In the genomic region with DNA sequence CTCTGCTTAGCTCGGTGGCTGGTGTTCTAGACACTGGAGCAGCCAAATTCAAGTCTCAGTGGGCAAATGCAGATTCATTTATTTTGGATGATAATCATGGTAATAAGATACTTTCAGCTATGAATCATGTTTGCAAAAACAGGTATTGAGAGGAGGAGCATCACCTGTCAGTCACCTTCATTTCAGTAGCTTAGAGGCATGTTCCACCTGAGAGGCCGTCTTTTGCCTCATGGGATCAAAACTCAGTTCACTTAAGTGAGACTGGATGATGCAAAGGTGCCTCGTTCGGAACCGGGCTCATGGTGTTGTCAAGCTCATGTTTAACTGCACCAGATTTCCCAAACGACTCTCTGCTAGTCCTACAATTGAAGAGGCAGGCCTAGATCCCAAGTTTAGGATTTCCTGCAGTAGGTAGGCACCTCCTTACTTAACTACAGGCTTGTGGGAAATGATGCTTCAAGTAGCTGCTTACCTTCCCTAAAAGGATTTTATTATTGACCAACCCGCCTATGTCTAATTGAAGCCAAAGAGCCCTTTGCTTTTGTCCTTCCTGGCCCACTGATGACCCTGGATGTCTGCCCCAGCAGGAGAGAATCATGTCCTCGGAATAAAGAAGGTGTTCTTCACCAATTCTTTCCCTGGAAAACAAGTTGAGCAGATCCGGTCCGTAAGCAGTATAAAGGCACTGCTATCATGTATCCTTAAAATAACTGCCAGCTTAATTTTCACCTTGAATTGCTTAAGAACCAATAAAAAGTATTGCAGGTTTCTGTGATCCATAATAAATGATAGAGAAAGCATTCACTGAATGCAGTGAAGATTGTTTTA, we compare ENCODE assay signal across 17 cellular contexts.
DNase-seq lines count a peak whose midpoint lies in the region; ATAC-seq and TF ChIP-seq lines count a peak whose summit lies in the region.
"Had no signal": no experiment of that assay in that cellular context is flagged by ENCODE, and none has a peak within 500 bp of the region (broad histone marks: within the 10 kb centered on the region; RNA-seq: fewer than 3 reads in every experiment).

No MANE protein-coding gene starts in this region.

- H3K4me1 ChIP-seq in foreskin keratinocyte (peaks cover 13% of the 10 kb centered on the region), neuronal stem cell (ENCODE audit: control insufficient read depth in 2 of 2, insufficient read depth in 1 of 2, low read depth in 1 of 2, low read length in 2 of 2) (peaks cover 4 to 5% of the 10 kb centered on the region in 2 donors), uterus (no peaks in the 10 kb centered on the region), mesenchymal stem cell (ENCODE audit: control insufficient read depth, insufficient read depth, low read depth, low read length) (no peaks in the 10 kb centered on the region)

- H2BK15ac ChIP-seq in neuronal stem cell (ENCODE audit: low read length) (no peak overlapping the region), mesenchymal stem cell (ENCODE audit: low read depth, poor library complexity, severe bottlenecking) (no peak overlapping the region)

- H3K27me3 ChIP-seq in foreskin keratinocyte: no peaks in the 10 kb centered on the region
- H3K27me3 ChIP-seq in neuronal stem cell (ENCODE audit: control insufficient read depth in 3 of 3, insufficient read depth in 3 of 3, low read depth in 1 of 3, low read length in 3 of 3): no peaks in the 10 kb centered on the region
- H3K27me3 ChIP-seq in uterus: no peaks in the 10 kb centered on the region
- H3K27me3 ChIP-seq in mesenchymal stem cell (ENCODE audit: control insufficient read depth in 1 of 2, insufficient read depth in 1 of 2, low read length in 2 of 2): no peaks in the 10 kb centered on the region
- H3K27me3 ChIP-seq: neutrophil had no signal

- H3K79me1 ChIP-seq in neuronal stem cell (ENCODE audit: low read depth, low read length) (no peaks in the 10 kb centered on the region), mesenchymal stem cell (replicated peaks; ENCODE audit: low read length, poor library complexity, severe bottlenecking) (no peaks in the 10 kb centered on the region)

- H2AK5ac ChIP-seq in neuronal stem cell (ENCODE audit: low read depth, low read length) (no peak overlapping the region), mesenchymal stem cell (ENCODE audit: low read length, severe bottlenecking) (no peak overlapping the region)

- H2BK120ac ChIP-seq in neuronal stem cell (ENCODE audit: low read depth, low read length) (no peak overlapping the region), mesenchymal stem cell (ENCODE audit: low read depth, low read length) (no peak overlapping the region)

- intact Hi-C loops in uterus (cut with DNase I; ENCODE audit: low total_unique reads): no loop called here

- H2AFZ ChIP-seq in neuronal stem cell (ENCODE audit: low read length) (peak overlapping the region; percentile 21), mesenchymal stem cell (ENCODE audit: low read depth, low read length) (no peak overlapping the region)

- H2BK5ac ChIP-seq in neuronal stem cell (ENCODE audit: low read length) (no peak overlapping the region), mesenchymal stem cell (ENCODE audit: low read depth, low read length, poor library complexity, severe bottlenecking) (no peak overlapping the region)

- no peaks in the 10 kb centered on the region for H3K9me3 ChIP-seq in neuronal stem cell (replicated peaks in 1 of 2; ENCODE audit: control insufficient read depth in 2 of 2, insufficient read depth in 1 of 2, low read depth in 1 of 2, low read length in 2 of 2)
- H3K9me3 ChIP-seq in uterus: no peaks in the 10 kb centered on the region
- H3K9me3 ChIP-seq in mesenchymal stem cell (ENCODE audit: control insufficient read depth, low read length): no peaks in the 10 kb centered on the region
- H3K9me3 ChIP-seq: neutrophil had no signal

- H4K8ac ChIP-seq in neuronal stem cell (ENCODE audit: low read depth, low read length): no peak overlapping the region
- no peak overlapping the region for H4K8ac ChIP-seq in mesenchymal stem cell (ENCODE audit: low read length)

- H3K36me3 ChIP-seq in neuronal stem cell (replicated peaks in 1 of 2; ENCODE audit: control insufficient read depth in 2 of 2, insufficient read depth in 2 of 2, low read length in 2 of 2) (peaks cover 0 to 3% of the 10 kb centered on the region in 2 donors), uterus (no peaks in the 10 kb centered on the region), mesenchymal stem cell (ENCODE audit: control insufficient read depth in 1 of 2, insufficient read depth in 2 of 2, low read depth in 1 of 2, low read length in 2 of 2) (peaks cover 0 to 11% of the 10 kb centered on the region in 2 experiments)

- H3K4ac ChIP-seq in neuronal stem cell (ENCODE audit: low read length) (no peak overlapping the region), mesenchymal stem cell (ENCODE audit: low read depth in 1 of 2, low read length in 2 of 2) (no peak overlapping the region)

- no peak overlapping the region for H3K27ac ChIP-seq in foreskin keratinocyte
- no peak overlapping the region for H3K27ac ChIP-seq in neuronal stem cell (replicated peaks; ENCODE audit: low read length)
- peak overlapping the region; percentile 49 to 62 for H3K27ac ChIP-seq in uterus
- H3K27ac ChIP-seq in mesenchymal stem cell (ENCODE audit: low read length, poor library complexity, severe bottlenecking): no peak overlapping the region
- H3K27ac ChIP-seq: neutrophil had no signal

- H3K4me3 ChIP-seq in neuronal stem cell (ENCODE audit: low read length in 2 of 2) (no peak overlapping the region), uterus (no peak overlapping the region), mesenchymal stem cell (ENCODE audit: insufficient read depth in 1 of 2, low read depth in 1 of 2, low read length in 2 of 2) (no peak overlapping the region)
- H3K4me3 ChIP-seq: GM12878 had no signal

- no CpG with 5 or more reads among the region's 10 CpGs for WGBS in neuronal stem cell (ENCODE audit: extremely low coverage in 2 of 2, insufficient read length in 2 of 2, insufficient replicate concordance in 1 of 2), 2 donors
- WGBS in mesenchymal stem cell: 95% methylated on average over 9 of the region's 10 CpGs

- peak; percentile 80 for ATAC-seq in foreskin keratinocyte
- ATAC-seq: GM12878; stimulated activated naive CD8-positive, alpha-beta T cell treated with anti-CD3 and anti-CD28 coated beads, Interleukin-15, amount 100 ng/mL, for 72 hours had no signal

- H3K4me2 ChIP-seq in neuronal stem cell (ENCODE audit: insufficient read depth, low read length, poor library complexity, severe bottlenecking) (no peak overlapping the region), mesenchymal stem cell (ENCODE audit: low read length, poor library complexity, severe bottlenecking) (no peak overlapping the region)

- H2BK12ac ChIP-seq in neuronal stem cell (ENCODE audit: low read length): no peak overlapping the region
- no peak overlapping the region for H2BK12ac ChIP-seq in mesenchymal stem cell (ENCODE audit: low read length in 2 of 2)

- TF ChIP-seq CTCF in foreskin keratinocyte (conservative IDR thresholded peaks at IDR 0.05): no peak
- no peak for TF ChIP-seq CTCF in uterus (IDR thresholded peaks at IDR 0.05)

- DNase-seq in NCI-H2029 (lab: John Stamatoyannopoulos, UW) (peak; percentile 19), NCI-H2029 treated with DMSO at 0.1 percent for 48 hours (lab: John Stamatoyannopoulos, UW) (no peak), foreskin keratinocyte (peak in 1 of 2 donors; percentile 45), neuronal stem cell (ENCODE audit: low spot score) (no peak), uterus (no peak), mesenchymal stem cell (no peak), GM19238 (ENCODE audit: insufficient read length, low spot score) (no peak)
- DNase-seq in NK-92 treated with Interleukin-12 subunit alpha and Interleukin-12 subunit beta, amount 100 ng/mL, for 24 hours (lab: John Stamatoyannopoulos, UW): no peak
- DNase-seq: 8988T; activated CD4-positive, alpha-beta T cell treated with anti-CD3 and anti-CD28 coated beads, Interleukin-2, amount 50 U/mL, for 48 hours; CD4-positive, CD25-positive, alpha-beta regulatory T cell; HFFc6; NCI-H1436 treated with DMSO at 0.1 percent for 48 hours; stimulated activated naive CD8-positive, alpha-beta T cell treated with anti-CD3 and anti-CD28 coated beads, Interleukin-15, amount 100 ng/mL, for 72 hours; T1000 had no signal

- H3K23ac ChIP-seq in neuronal stem cell (ENCODE audit: low read depth, low read length, poor library complexity) (no peak overlapping the region), mesenchymal stem cell (ENCODE audit: low read length in 2 of 2) (no peak overlapping the region)

- H4K91ac ChIP-seq in neuronal stem cell (ENCODE audit: low read depth, low read length, poor library complexity) (no peak overlapping the region), mesenchymal stem cell (ENCODE audit: low read length) (no peak overlapping the region)

- H3K14ac ChIP-seq in neuronal stem cell (ENCODE audit: low read length): no peak overlapping the region
- no peak overlapping the region for H3K14ac ChIP-seq in mesenchymal stem cell (ENCODE audit: low read length in 2 of 2)

- H3K18ac ChIP-seq in neuronal stem cell (ENCODE audit: low read length) (no peak overlapping the region), mesenchymal stem cell (ENCODE audit: low read depth in 1 of 2, low read length in 2 of 2) (no peak overlapping the region)

- TF ChIP-seq POLR2A in uterus (IDR thresholded peaks at IDR 0.05): no peak

- no peak overlapping the region for H3K9ac ChIP-seq in neuronal stem cell (ENCODE audit: low read depth, low read length, poor library complexity)
- H3K9ac ChIP-seq in mesenchymal stem cell (ENCODE audit: low read length): no peak overlapping the region

Comparison
In these comparisons a context has a peak if more than half of its experiments do, and no peak if none do; other contexts are left out.
1. H3K27ac ChIP-seq: peak in uterus (2 of 2); none in foreskin keratinocyte (single experiment), neuronal stem cell (single experiment) and mesenchymal stem cell (single experiment).